In the genomic region with DNA sequence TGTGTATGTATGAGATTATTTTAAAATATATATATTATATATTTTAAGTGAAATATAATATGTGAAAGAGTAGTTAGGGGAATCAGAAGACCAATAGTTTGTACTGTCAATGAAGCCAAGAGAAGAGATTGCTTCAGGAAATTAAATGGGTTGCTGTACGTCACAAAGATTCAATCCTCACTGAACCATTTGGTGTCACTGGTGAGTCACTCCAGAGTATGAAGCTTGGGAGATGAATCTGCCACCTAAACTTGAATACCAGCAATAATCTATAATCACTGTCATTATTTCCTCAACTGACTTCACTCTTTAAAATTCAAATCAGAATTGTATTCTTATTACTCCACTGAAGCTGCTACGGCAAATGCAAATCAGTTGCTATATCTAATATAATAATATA, we compare ENCODE assay signal across 8 cellular contexts. TPM values are rescaled to one million over a fixed set of nuclear protein-coding genes. Genes with fewer than 3 reads are reported as not detected.
DNase-seq lines count a peak whose midpoint lies in the region; ATAC-seq and TF ChIP-seq lines count a peak whose summit lies in the region.

No MANE protein-coding gene starts in this region.

- H3K36me3 Mint-ChIP-seq in stimulated activated effector memory CD8-positive, alpha-beta T cell treated with anti-CD3 and anti-CD28 coated beads, Interleukin-12 subunit alpha, Interleukin-12 subunit beta, amount 100 ng/mL, for 72 hours: no peaks in the 10 kb centered on the region

- H3K9ac ChIP-seq in IMR-90 (ENCODE audit: low read depth, low read length) (no peak overlapping the region), mesendoderm (ENCODE audit: low read length) (no peak overlapping the region)

- no peak overlapping the region for H4K91ac ChIP-seq in IMR-90 (ENCODE audit: insufficient read depth, low read depth, low read length)

- H3K9me1 ChIP-seq in IMR-90 (ENCODE audit: insufficient read depth, low read length): no peaks in the 10 kb centered on the region

- H3K56ac ChIP-seq in IMR-90 (ENCODE audit: extremely low read depth, insufficient read depth, low read length) (no peak overlapping the region), mesendoderm (ENCODE audit: low read length) (no peak overlapping the region)

- WGBS in IMR-90 (ENCODE audit: extremely low coverage in 2 of 2, insufficient read length in 1 of 2), 2 experiments: no CpG with 5 or more reads among the region's 2 CpGs
- WGBS in mesendoderm (ENCODE audit: extremely low coverage, insufficient coverage, low lambda C conversion rate): no CpG with 5 or more reads among the region's 2 CpGs

- H2AFZ ChIP-seq in IMR-90 (replicated peaks; ENCODE audit: low read length, poor library complexity): no peak overlapping the region

- no peak overlapping the region for H3K27ac Mint-ChIP-seq in stimulated activated effector memory CD8-positive, alpha-beta T cell treated with anti-CD3 and anti-CD28 coated beads, Interleukin-12 subunit alpha, Interleukin-12 subunit beta, amount 100 ng/mL, for 72 hours

- H3K4me2 ChIP-seq in IMR-90 (ENCODE audit: low read depth, low read length) (no peak overlapping the region), mesendoderm (ENCODE audit: low read length) (no peak overlapping the region)

- H3K27me3 ChIP-seq in IMR-90 (ENCODE audit: control insufficient read depth, insufficient read depth, low read length): no peaks in the 10 kb centered on the region
- H3K27me3 ChIP-seq in WERI-Rb-1 (ENCODE audit: insufficient read depth, low read depth, severe bottlenecking): no peaks in the 10 kb centered on the region
- no peaks in the 10 kb centered on the region for H3K27me3 ChIP-seq in mesendoderm (ENCODE audit: insufficient read depth, low read length, poor library complexity)

- H3K4me3 ChIP-seq in IMR-90 (ENCODE audit: insufficient read depth, low read depth, low read length): no peak overlapping the region
- H3K4me3 ChIP-seq in WERI-Rb-1 (ENCODE audit: low read depth, low read length): no peak overlapping the region
- H3K4me3 ChIP-seq in mesendoderm (ENCODE audit: low read length): no peak overlapping the region

- in situ Hi-C loops in IMR-90 (cut with MboI; ENCODE audit: low sequenced_read_pairs): loop anchor here (25.0 kb wide), 1 partner anchor 455 kb away; a partner anchor contains a TSS

- H3K4me1 ChIP-seq in IMR-90 (ENCODE audit: control insufficient read depth, insufficient read depth, low read length) (no peaks in the 10 kb centered on the region), mesendoderm (ENCODE audit: control insufficient read depth, low read depth, low read length) (no peaks in the 10 kb centered on the region)

- intact Hi-C loops in IMR-90 (cut with micrococcal nuclease): loop anchor here (2.0 to 5.0 kb wide), 3 partner anchors 57 to 359 kb away; a partner anchor contains a TSS

- H3K14ac ChIP-seq in IMR-90 (replicated peaks; ENCODE audit: low read depth, low read length): no peak overlapping the region

- peaks cover 10% of the 10 kb centered on the region for H3K9me3 Mint-ChIP-seq in stimulated activated effector memory CD8-positive, alpha-beta T cell treated with anti-CD3 and anti-CD28 coated beads, Interleukin-12 subunit alpha, Interleukin-12 subunit beta, amount 100 ng/mL, for 72 hours

- H3K79me2 ChIP-seq in mesendoderm (ENCODE audit: control insufficient read depth, insufficient read depth, low read length): no peaks in the 10 kb centered on the region

- no peak for TF ChIP-seq POLR2A in IMR-90 (IDR thresholded peaks at IDR 0.05; ENCODE audit: low read depth, low read length)

- TF ChIP-seq RAD21 in IMR-90 (IDR thresholded peaks at IDR 0.05; ENCODE audit: low read length): 0 out of 2 replicates have a peak, but pooled peaks have one; percentile 4

- H2AK9ac ChIP-seq in IMR-90 (replicated peaks; ENCODE audit: low read depth, low read length, poor library complexity): no peak overlapping the region

- BruUV-seq in IMR-90 (replicated peaks; lab: Mats Ljungman, UMichigan): no TSS peak

- H2AK5ac ChIP-seq in IMR-90 (ENCODE audit: low read depth, low read length) (no peak overlapping the region), mesendoderm (ENCODE audit: low read length) (no peak overlapping the region)

- no peak overlapping the region for H3K4me3 Mint-ChIP-seq in stimulated activated effector memory CD8-positive, alpha-beta T cell treated with anti-CD3 and anti-CD28 coated beads, Interleukin-12 subunit alpha, Interleukin-12 subunit beta, amount 100 ng/mL, for 72 hours

- H2BK20ac ChIP-seq in IMR-90 (ENCODE audit: low read depth, low read length): no peak overlapping the region

- H2BK5ac ChIP-seq in IMR-90 (ENCODE audit: low read depth, low read length, poor library complexity, severe bottlenecking): no peak overlapping the region
- H2BK5ac ChIP-seq in mesendoderm (ENCODE audit: low read length): no peak overlapping the region

- peak; percentile 65 for DNase-seq in IMR-90
- peak; percentile 19 for DNase-seq in WERI-Rb-1
- peak; percentile 45 for DNase-seq in mesendoderm
- DNase-seq in GM19238 (ENCODE audit: insufficient read length, low spot score): no peak
- no peak for DNase-seq in GM10266 (ENCODE audit: extremely low spot score)
- no peak for DNase-seq in UCSD-AML1 (lab: John Stamatoyannopoulos, UW; ENCODE audit: unreplicated experiment)
- no peak for DNase-seq in stimulated activated effector memory CD8-positive, alpha-beta T cell treated with anti-CD3 and anti-CD28 coated beads, Interleukin-12 subunit alpha, Interleukin-12 subunit beta, amount 100 ng/mL, for 72 hours (ENCODE audit: low spot score in 2 of 2)

- no peaks in the 10 kb centered on the region for H4K20me1 ChIP-seq in IMR-90 (ENCODE audit: insufficient read depth, low read length)

- H4K8ac ChIP-seq in IMR-90 (ENCODE audit: low read depth in 2 of 2, low read length in 2 of 2) (no peak overlapping the region), mesendoderm (ENCODE audit: low read depth, low read length) (no peak overlapping the region)

- TF ChIP-seq CTCF in IMR-90 (conservative IDR thresholded peaks at IDR 0.05; ENCODE audit: low read depth, low read length) (no peak; the same call in 1 of the 2 replicates), WERI-Rb-1 (IDR thresholded peaks at IDR 0.05; ENCODE audit: low read depth, low read length) (peak; percentile 50; the same call in 1 of the 2 replicates), GM10266 (IDR thresholded peaks at IDR 0.05; ENCODE audit: control insufficient read depth, insufficient read depth, low read depth, missing control alignments) (no peak)

- no peak overlapping the region for H3K23ac ChIP-seq in IMR-90 (ENCODE audit: low read depth, low read length)
- no peak overlapping the region for H3K23ac ChIP-seq in mesendoderm (ENCODE audit: low read length)

- H3K4ac ChIP-seq in IMR-90 (ENCODE audit: low read depth, low read length): no peak overlapping the region
- no peak overlapping the region for H3K4ac ChIP-seq in mesendoderm (ENCODE audit: low read depth, low read length)

- H2BK120ac ChIP-seq in IMR-90 (ENCODE audit: low read depth, low read length) (no peak overlapping the region), mesendoderm (ENCODE audit: low read depth, low read length) (no peak overlapping the region)

- H3K79me1 ChIP-seq in IMR-90 (ENCODE audit: low read depth in 1 of 2, low read length in 2 of 2): no peaks in the 10 kb centered on the region
- H3K79me1 ChIP-seq in mesendoderm (ENCODE audit: low read length): no peaks in the 10 kb centered on the region

- dilution Hi-C loops in IMR-90 (cut with HindIII; ENCODE audit: low sequenced_read_pairs, unreplicated experiment): no loop called here

- ATAC-seq in GM18498 (IDR thresholded peaks at IDR 0.05; ENCODE audit: unreplicated experiment) (peak; percentile 46), IMR-90 (ENCODE audit: low read depth) (no peak; the same call in 1 of the 2 replicates)
- ATAC-seq in stimulated activated effector memory CD8-positive, alpha-beta T cell treated with anti-CD3 and anti-CD28 coated beads, Interleukin-12 subunit alpha, Interleukin-12 subunit beta, amount 100 ng/mL, for 72 hours: no peak

- POLR2A ChIA-PET in IMR-90 (lab: Charles Lee; ENCODE audit: unreplicated experiment): no interaction called here

- CTCF ChIA-PET in IMR-90 (lab: Yijun Ruan, JAX): interaction anchor here (0.5 to 0.7 kb wide), 2 partner anchors 103 to 237 kb away, joined by 3 read pairs; no protein-coding TSS in a partner anchor

- no peak overlapping the region for H4K5ac ChIP-seq in IMR-90 (ENCODE audit: low read depth, low read length)
- H4K5ac ChIP-seq in mesendoderm (ENCODE audit: low read length): no peak overlapping the region

- H3K9me3 ChIP-seq in IMR-90 (ENCODE audit: control insufficient read depth, insufficient read depth, low read length) (no peaks in the 10 kb centered on the region), WERI-Rb-1 (ENCODE audit: severe bottlenecking) (no peaks in the 10 kb centered on the region)

- H2BK15ac ChIP-seq in IMR-90 (ENCODE audit: low read depth, low read length) (no peak overlapping the region), mesendoderm (replicated peaks; ENCODE audit: low read depth) (no peak overlapping the region)

- no peaks in the 10 kb centered on the region for H3K36me3 ChIP-seq in IMR-90 (ENCODE audit: control insufficient read depth, insufficient read depth, low read length)
- H3K36me3 ChIP-seq in WERI-Rb-1: no peaks in the 10 kb centered on the region
- H3K36me3 ChIP-seq in mesendoderm (ENCODE audit: control insufficient read depth, insufficient read depth, low read length): no peaks in the 10 kb centered on the region

- H3K27ac ChIP-seq in IMR-90 (ENCODE audit: insufficient read depth, low read length) (no peak overlapping the region), WERI-Rb-1 (no peak overlapping the region), mesendoderm (ENCODE audit: low read depth, low read length) (no peak overlapping the region)

- H3K18ac ChIP-seq in IMR-90 (ENCODE audit: low read depth, low read length): no peak overlapping the region
- no peak overlapping the region for H3K18ac ChIP-seq in mesendoderm (ENCODE audit: low read length)

- H3K4me1 Mint-ChIP-seq in stimulated activated effector memory CD8-positive, alpha-beta T cell treated with anti-CD3 and anti-CD28 coated beads, Interleukin-12 subunit alpha, Interleukin-12 subunit beta, amount 100 ng/mL, for 72 hours: no peaks in the 10 kb centered on the region

TF ChIP-seq in IMR-90, 13 proteins besides CTCF, POLR2A, EP300 and RAD21 (continues in another document):
- TF ChIP-seq NFE2L2 (IDR thresholded peaks at IDR 0.05; ENCODE audit: low read depth, low read length) (no peak), FOS (IDR thresholded peaks at IDR 0.05; ENCODE audit: low read depth, low read length) (no peak)

RNA-seq across cellular contexts. Expression of a gene that starts 41.9 kb away (rescaled TPM):
- total RNA-seq in IMR-90 (2012; rRNA removed): 135 and 179 TPM in 2 replicates
- 33.7 and 40.1 TPM in 2 replicates for polyA plus RNA-seq in IMR-90 (2012; rRNA removed)
- polyA plus RNA-seq in IMR-90 (2012; cell fraction: cytosol; rRNA removed): 8.0 and 18.0 TPM in 2 replicates
- 10.6 and 92.5 TPM in 2 replicates for polyA plus RNA-seq in IMR-90 (2012; cell fraction: nucleus; rRNA removed; ENCODE audit: low replicate concordance)
- polyA plus RNA-seq in mesendoderm (2013, experiment 1 of 2): 0.73 TPM
- 0.80 TPM for polyA plus RNA-seq in mesendoderm (2013, experiment 2 of 2)

Comparison
In these comparisons a context has a peak if more than half of its experiments do, and no peak if none do; other contexts are left out.
1. DNase-seq: peak in IMR-90 (single experiment), WERI-Rb-1 (single experiment) and mesendoderm (single experiment); none in GM19238 (single experiment), GM10266 (single experiment), UCSD-AML1 (single experiment) and stimulated activated effector memory CD8-positive, alpha-beta T cell treated with anti-CD3 and anti-CD28 coated beads, Interleukin-12 subunit alpha, Interleukin-12 subunit beta, amount 100 ng/mL, for 72 hours (0 of 2).